24 cellular contexts compared by ENCODE assay signal in the genomic region with DNA sequence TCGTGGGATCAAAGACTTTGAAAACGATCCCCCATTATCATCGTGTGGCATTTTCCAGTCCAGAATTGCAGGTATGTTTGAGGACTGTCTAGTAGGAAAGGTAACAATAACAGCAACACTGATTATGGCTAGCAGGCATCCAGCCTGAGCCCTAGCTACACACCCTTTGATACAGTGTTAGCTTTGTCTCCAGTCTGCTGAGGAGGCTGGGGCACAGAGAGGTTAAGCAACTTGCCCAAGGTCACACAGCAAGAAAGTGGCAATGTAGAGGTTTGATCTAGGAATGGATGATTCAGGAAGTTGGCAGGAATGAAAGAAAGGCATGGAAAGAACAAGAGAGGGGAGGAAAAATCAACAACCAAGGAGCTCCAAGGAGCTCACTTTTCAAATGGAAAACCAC. TPM values are rescaled to one million over a fixed set of nuclear protein-coding genes. Genes with fewer than 3 reads are reported as not detected.
"Had no signal": no experiment of that assay in that cellular context is flagged by ENCODE, and none has a peak within 500 bp of the region (broad histone marks: within the 10 kb centered on the region; RNA-seq: fewer than 3 reads in every experiment).

No MANE protein-coding gene starts in this region.

- H3K27ac ChIP-seq: esophagus muscularis mucosa, gastroesophageal sphincter, heart left ventricle, left lung, tibial artery, VCaP had no signal

- H3K27ac Mint-ChIP-seq: activated CD4-positive, alpha-beta memory T cell treated with anti-CD3 and anti-CD28 coated beads for 36 hours; dendritic cell treated with granulocyte-macrophage colony-stimulating factor and Interleukin-4, amounts not matched to agents 40 ng/mL and 50 ng/mL, for 4 days had no signal

- H3K4me1 Mint-ChIP-seq: neural crest cell had no signal

- DNase-seq: activated CD4-positive, alpha-beta memory T cell treated with anti-CD3 and anti-CD28 coated beads for 36 hours; activated CD4-positive, CD25-positive, alpha-beta regulatory T cell treated with anti-CD3 and anti-CD28 coated beads, Interleukin-2, amount 50 U/mL, for 72 hours; activated CD8-positive, alpha-beta memory T cell treated with anti-CD3 and anti-CD28 coated beads, Interleukin-2, amount 50 U/mL, for 4 hours; activated naive CD4-positive, alpha-beta T cell treated with Interleukin-2 at 50 U/mL for 16 hours; effector CD8-positive, alpha-beta T cell; heart left ventricle; left lung; retina; stimulated activated CD4-positive, alpha-beta T cell treated with anti-CD3 and anti-CD28 coated beads, Interleukin-12 subunit alpha, Interleukin-12 subunit beta, amount 100 ng/mL, for 4 hours; stimulated activated CD4-positive, alpha-beta T cell treated with anti-CD3 and anti-CD28 coated beads, Interleukin-1b, Interleukin-23, amount 100 ng/mL, for 48 hours; stimulated activated naive CD8-positive, alpha-beta T cell treated with anti-CD3 and anti-CD28 coated beads, Interleukin-15, Interleukin-2, amounts not matched to agents 100 U/mL and 50 U/mL, for 24 hours; substantia nigra; tibial artery had no signal

- H3K4me1 ChIP-seq: esophagus muscularis mucosa, gastroesophageal sphincter, heart left ventricle, left lung, tibial artery had no signal

- ATAC-seq: gastroesophageal sphincter; left lung; stimulated activated naive CD8-positive, alpha-beta T cell treated with anti-CD3 and anti-CD28 coated beads, Interleukin-15, Interleukin-2, amounts not matched to agents 100 U/mL and 50 U/mL, for 24 hours had no signal

- H3K27me3 Mint-ChIP-seq: activated CD4-positive, alpha-beta memory T cell treated with anti-CD3 and anti-CD28 coated beads for 36 hours had no signal

- H3K4me3 Mint-ChIP-seq: activated CD4-positive, alpha-beta memory T cell treated with anti-CD3 and anti-CD28 coated beads for 36 hours; dendritic cell treated with granulocyte-macrophage colony-stimulating factor and Interleukin-4, amounts not matched to agents 40 ng/mL and 50 ng/mL, for 4 days; neural crest cell had no signal

- H3K4me3 ChIP-seq: esophagus muscularis mucosa, gastroesophageal sphincter, heart left ventricle, left lung, tibial artery had no signal

RNA-seq across cellular contexts. Expression of a gene that starts 31.2 kb away (rescaled TPM):
- total RNA-seq: bronchial epithelial cell, chondrocyte, endothelial cell of umbilical vein, kidney epithelial cell, myocyte, neural crest cell had no signal
- polyA plus RNA-seq: endothelial cell of umbilical vein had no signal

RNA-seq across cellular contexts. Expression of a gene that starts 39.0 kb away (rescaled TPM):
- total RNA-seq: chondrocyte, endothelial cell of umbilical vein, esophagus muscularis mucosa, myocyte, neural crest cell, posterior vena cava had no signal
- polyA plus RNA-seq: endothelial cell of umbilical vein, heart left ventricle had no signal
